In genomic region chr6:18265099-18265372, GRCh38 we compare ENCODE assay signal across 8 cellular contexts. TPM values are rescaled to one million over a fixed set of nuclear protein-coding genes. Genes with fewer than 3 reads are reported as not detected.
A peak's percentile ranks its signal among the peaks of the same experiment; 100 is the strongest.
DNase-seq lines count a peak whose midpoint lies in the region; ATAC-seq and TF ChIP-seq lines count a peak whose summit lies in the region.

No MANE protein-coding gene starts in this region.

- H3K4me2 ChIP-seq in GM23338, result peak overlapping the region; percentile 80

- peaks cover 40% of the 10 kb centered on the region for H3K79me2 ChIP-seq in GM23338 (replicated peaks; ENCODE audit: insufficient read depth)

- no peak for ATAC-seq in GM23338
- ATAC-seq in HG02588 (IDR thresholded peaks at IDR 0.05; ENCODE audit: unreplicated experiment), result no peak

- TF ChIP-seq CTCF in GM23338 (conservative IDR thresholded peaks at IDR 0.05; ENCODE audit: low read depth in 2 of 2), result no peak
- no peak for TF ChIP-seq CTCF in fibroblast of pulmonary artery (IDR thresholded peaks at IDR 0.05; ENCODE audit: low read length, missing control alignments)

- peak overlapping the region; percentile 66; the same call in 1 of the 2 replicates for H3K27ac Mint-ChIP-seq in GM23338

- H3K27me3 ChIP-seq in GM23338 (ENCODE audit: insufficient read depth) (peaks cover 7% of the 10 kb centered on the region; the same call in 1 of the 2 replicates), SJCRH30 (no peaks in the 10 kb centered on the region)

- H3K27me3 Mint-ChIP-seq in GM23338 (ENCODE audit: insufficient read depth, low read depth, poor library complexity), result peaks cover 11% of the 10 kb centered on the region

- H3K36me3 ChIP-seq in GM23338 (ENCODE audit: insufficient read depth) (no peaks in the 10 kb centered on the region; the same call in 1 of the 2 replicates), SJCRH30 (peaks cover 23% of the 10 kb centered on the region)

- H3K4me1 ChIP-seq in GM23338 (ENCODE audit: insufficient read depth) (peaks cover 30% of the 10 kb centered on the region), SJCRH30 (peaks cover 13% of the 10 kb centered on the region)

- H4K20me1 ChIP-seq in GM23338 (replicated peaks; ENCODE audit: insufficient read depth), result peaks cover 22% of the 10 kb centered on the region

- H3K4me3 Mint-ChIP-seq in GM23338, result peak overlapping the region; percentile 76

- 0 out of 2 replicates have a peak, but pooled peaks cover 6% of the 10 kb centered on the region for H3F3A ChIP-seq in GM23338 (replicated peaks; ENCODE audit: low read depth)

- H3K27ac ChIP-seq in GM23338 (ENCODE audit: low read depth) (no peak overlapping the region), SJCRH30 (peak overlapping the region; percentile 91)

- no peaks in the 10 kb centered on the region for H3K9me3 ChIP-seq in SJCRH30 (replicated peaks)

- H3K4me3 ChIP-seq in GM23338, result peak overlapping the region; percentile 97
- H3K4me3 ChIP-seq in SJCRH30, result peak overlapping the region; percentile 98
- H3K4me3 ChIP-seq in fibroblast of pulmonary artery (replicated peaks; ENCODE audit: low read depth, low read length), result peak overlapping the region; percentile 91
- peak overlapping the region; percentile 92 for H3K4me3 ChIP-seq in skeletal muscle cell (ENCODE audit: low read depth, low read length)

- H2AFZ ChIP-seq in GM23338, result peak overlapping the region; percentile 93

- DNase-seq in GM23338 (ENCODE audit: low spot score) (no peak), SJCRH30 (no peak), fibroblast of pulmonary artery (ENCODE audit: low read depth) (no peak), skeletal muscle cell (ENCODE audit: low read depth) (no peak), SW480 (ENCODE audit: low spot score) (no peak), superior temporal gyrus (ENCODE audit: extremely low spot score) (no peak)
- DNase-seq in activated CD4-positive, CD25-positive, alpha-beta regulatory T cell (lab: John Stamatoyannopoulos, UW), result no peak

- no peaks in the 10 kb centered on the region for H3K9me2 ChIP-seq in GM23338 (ENCODE audit: insufficient read depth)

- H3K4me1 Mint-ChIP-seq in GM23338, result peaks cover 32% of the 10 kb centered on the region

- H3K36me3 Mint-ChIP-seq in GM23338 (ENCODE audit: low read depth), result peaks cover 49% of the 10 kb centered on the region

- peaks cover 14% of the 10 kb centered on the region for H3K9me3 Mint-ChIP-seq in GM23338

TF ChIP-seq in GM23338, 12 proteins besides CTCF, POLR2A, EP300 and RAD21 (continues in another document):
- TF ChIP-seq EZH2phosphoT487 (IDR thresholded peaks at IDR 0.05; ENCODE audit: unreplicated experiment) (no peak), JUNB (IDR thresholded peaks at IDR 0.05; ENCODE audit: unreplicated experiment) (no peak), STAT1 (IDR thresholded peaks at IDR 0.05; ENCODE audit: unreplicated experiment) (no peak), NANOG (IDR thresholded peaks at IDR 0.05; ENCODE audit: borderline replicate concordance) (no peak), CREB1 (CRISPR knock-in tag; IDR thresholded peaks at IDR 0.05; ENCODE audit: low read depth) (no peak), ZNF331 (CRISPR knock-in tag; IDR thresholded peaks at IDR 0.05; ENCODE audit: low read depth) (no peak), ZNF114 (CRISPR knock-in tag; IDR thresholded peaks at IDR 0.05) (no peak), POLR2AphosphoS5 (IDR thresholded peaks at IDR 0.05; ENCODE audit: low read depth) (no peak), ETS1 (IDR thresholded peaks at IDR 0.05) (no peak), ZNF462 (CRISPR knock-in tag; IDR thresholded peaks at IDR 0.05) (no peak), EZH2 (IDR thresholded peaks at IDR 0.05; ENCODE audit: low read depth, unreplicated experiment) (no peak)

RNA-seq across cellular contexts. Expression of gene DEK, which starts 0.7 kb away (rescaled TPM):
- total RNA-seq in GM23338 (2014; rRNA removed; shearing (Covaris generic)), result 213 and 218 TPM in 2 replicates
- 516 and 582 TPM in 2 replicates for polyA plus RNA-seq in GM23338 (2016; fragmentation: Nextera tagmentation; extraction: Ambion mirVana)
- 129 and 142 TPM in 2 replicates for total RNA-seq in SJCRH30 (2014; rRNA removed; shearing (Covaris generic))
